7 cellular contexts compared by ENCODE assay signal in the genomic region with DNA sequence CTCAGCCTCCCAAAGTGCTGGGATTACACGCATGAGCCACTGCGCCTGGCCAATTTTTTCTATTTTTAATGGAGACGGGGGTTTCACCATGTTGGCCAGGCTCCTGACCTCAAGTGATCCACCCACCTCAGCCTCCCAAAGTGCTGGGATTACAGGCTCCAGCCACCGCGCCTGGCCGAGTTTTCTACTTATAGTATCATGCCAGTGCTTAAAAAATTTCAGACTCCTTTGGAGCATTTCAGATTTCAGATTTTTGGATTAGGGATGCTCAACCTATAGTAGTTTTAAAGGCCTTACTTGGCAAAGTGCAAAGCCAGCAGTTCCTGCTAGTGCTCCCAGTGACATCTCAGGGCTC. TPM values are rescaled to one million over a fixed set of nuclear protein-coding genes. Genes with fewer than 3 reads are reported as not detected.
DNase-seq lines count a peak whose midpoint lies in the region; FAIRE-seq and TF ChIP-seq lines count a peak whose summit lies in the region.
"Not testable (repeated sequence)": the region's sequence is repeated elsewhere in the genome, so short reads cannot be mapped to it uniquely, and the experiment has no call there.

No MANE protein-coding gene starts in this region.

- H3K27me3 ChIP-seq in BLaER1; Peyer's patch; endodermal cell (ENCODE audit: control insufficient read depth, insufficient read depth, low read length, poor library complexity, severe bottlenecking); sigmoid colon: not testable (repeated sequence)

- WGBS in endodermal cell (ENCODE audit: insufficient coverage in 1 of 2, insufficient read length in 1 of 2), 2 experiments = 95 to 97% methylated on average over 3 to 6 of the region's 6 CpGs
- WGBS in sigmoid colon, 2 donors = 91 to 97% methylated on average over 6 of the region's 6 CpGs

- not testable (repeated sequence) for TF ChIP-seq CTCF in Peyer's patch (IDR thresholded peaks at IDR 0.05); endodermal cell (conservative IDR thresholded peaks at IDR 0.05); kidney (IDR thresholded peaks at IDR 0.05; ENCODE audit: borderline replicate concordance, extremely low read depth, insufficient read depth); sigmoid colon (IDR thresholded peaks at IDR 0.05); type B pancreatic cell (conservative IDR thresholded peaks at IDR 0.05)

- intact Hi-C loops in kidney (cut with DNase I) = not testable (repeated sequence)
- intact Hi-C loops in sigmoid colon (cut with DNase I) = loop anchor here (10.0 kb wide), 1 partner anchor 159 kb away; the partner anchor contains the start of gene PIAS1

- H3K36me3 Mint-ChIP-seq in endodermal cell (ENCODE audit: low read depth) (peaks cover 23% of the 10 kb centered on the region), type B pancreatic cell (peaks cover 17% of the 10 kb centered on the region)

- not testable (repeated sequence) for H3K27ac ChIP-seq in BLaER1; Peyer's patch; endodermal cell (ENCODE audit: low read depth, low read length); kidney (ENCODE audit: low read depth in 2 of 2, low read length in 2 of 2); sigmoid colon

- H3K4me1 ChIP-seq in BLaER1 (peaks cover 73% of the 10 kb centered on the region), Peyer's patch (peaks cover 0 to 13% (median 0%) of the 10 kb centered on the region in 4 donors), sigmoid colon (peaks cover 0 to 15% (median 14%) of the 10 kb centered on the region in 4 donors)
- H3K4me1 ChIP-seq in endodermal cell (ENCODE audit: control insufficient read depth, insufficient read depth, low read length); kidney (ENCODE audit: control insufficient read depth in 1 of 2, insufficient read depth in 1 of 2, low read depth in 1 of 2, low read length in 2 of 2): not testable (repeated sequence)

- H3K36me3 ChIP-seq in BLaER1 (peaks cover 26% of the 10 kb centered on the region), endodermal cell (ENCODE audit: control insufficient read depth, insufficient read depth, low read length) (peaks cover 30% of the 10 kb centered on the region), sigmoid colon (peaks cover 0 to 20% (median 0%) of the 10 kb centered on the region in 4 donors)
- H3K36me3 ChIP-seq in Peyer's patch; kidney (ENCODE audit: control insufficient read depth in 1 of 2, insufficient read depth in 2 of 2, low read length in 2 of 2): not testable (repeated sequence)

- H3K27me3 Mint-ChIP-seq in endodermal cell (ENCODE audit: insufficient read depth); type B pancreatic cell: not testable (repeated sequence)

- not testable (repeated sequence) for H4K20me1 ChIP-seq in BLaER1

- TF ChIP-seq EP300 in sigmoid colon (IDR thresholded peaks at IDR 0.05) = not testable (repeated sequence)

- not testable (repeated sequence) for FAIRE-seq in kidney (lab: Jason Lieb, UNC)

- H3K4me3 ChIP-seq in BLaER1; Peyer's patch; endodermal cell (ENCODE audit: low read length); kidney (ENCODE audit: low read length in 2 of 2); sigmoid colon: not testable (repeated sequence)

- H3K9me3 Mint-ChIP-seq in endodermal cell, type B pancreatic cell: not testable (repeated sequence)

- not testable (repeated sequence) for H3K4me3 Mint-ChIP-seq in endodermal cell, type B pancreatic cell

- TF ChIP-seq POLR2A in Peyer's patch (IDR thresholded peaks at IDR 0.05); sigmoid colon (IDR thresholded peaks at IDR 0.05): not testable (repeated sequence)

- H3K9me3 ChIP-seq in BLaER1; Peyer's patch; endodermal cell (ENCODE audit: control insufficient read depth, low read length); kidney (ENCODE audit: control insufficient read depth in 1 of 2, low read length in 2 of 2); sigmoid colon: not testable (repeated sequence)

- not testable (repeated sequence) for H3K4me1 Mint-ChIP-seq in endodermal cell; type B pancreatic cell (ENCODE audit: unreplicated experiment)

- peak overlapping the region; percentile 35 for H3K27ac Mint-ChIP-seq in endodermal cell
- not testable (repeated sequence) for H3K27ac Mint-ChIP-seq in type B pancreatic cell

- DNase-seq in Peyer's patch (peak in 2 of 3 donors; percentile 15 to 21), kidney (peak; percentile 14), sigmoid colon (peak; percentile 34), type B pancreatic cell (ENCODE audit: extremely low spot score, unreplicated experiment) (peak; percentile 24)
- DNase-seq in activated CD8-positive, alpha-beta memory T cell treated with anti-CD3 and anti-CD28 coated beads, Interleukin-2, amount 50 U/mL, for 48 hours = peak; percentile 18
- DNase-seq in endodermal cell = not testable (repeated sequence)

- peak overlapping the region; percentile 88 for H3K4me2 ChIP-seq in BLaER1

- not testable (repeated sequence) for H3K9ac ChIP-seq in BLaER1; endodermal cell (ENCODE audit: extremely low read depth, low read length, poor library complexity, severe bottlenecking); kidney (ENCODE audit: low read length in 2 of 2)

RNA-seq across cellular contexts. Expression of gene CALML4, which starts 8.3 kb away (rescaled TPM):
- total RNA-seq in Peyer's patch (100 to 1,000 TPM in 3 of 4 donors, 10 to 100 TPM in 1; 57.8 to 153 (median 126) TPM), endodermal cell (10 to 100 TPM in 1 of 2 donors, 1 to 10 TPM in 1; 9.7 to 17.4 TPM), kidney (17.4 TPM), sigmoid colon (10 to 100 TPM in 1 of 4 donors, 1 to 10 TPM in 3; 3.9 to 10.9 (median 5.4) TPM), type B pancreatic cell (ENCODE audit: low replicate concordance) (8.9 and 9.4 TPM in 2 replicates)
- 7.7 TPM for polyA plus RNA-seq in endodermal cell (2013, experiment 1 of 2)
- polyA plus RNA-seq in endodermal cell (2013, experiment 2 of 2) = 7.1 TPM
- polyA plus RNA-seq in kidney (ENCODE audit: insufficient read depth, low read depth, low replicate concordance) (54.7 TPM), sigmoid colon (100 to 1,000 TPM; 154 to 309 (median 214) TPM)

RNA-seq across cellular contexts. Expression of gene CLN6, which starts 16.1 kb away (rescaled TPM):
- total RNA-seq in Peyer's patch = 10 to 100 TPM; 19.0 to 38.0 (median 23.0) TPM
- 10 to 100 TPM; 51.6 to 59.6 TPM for total RNA-seq in endodermal cell
- 31.9 TPM for polyA plus RNA-seq in endodermal cell (2013, experiment 1 of 2)
- polyA plus RNA-seq in endodermal cell (2013, experiment 2 of 2) = 28.2 TPM
- total RNA-seq in kidney = 36.6 TPM
- polyA plus RNA-seq in kidney (ENCODE audit: insufficient read depth, low read depth, low replicate concordance) = 30.8 TPM
- 10 to 100 TPM in 3 of 4 donors, 1 to 10 TPM in 1; 9.3 to 17.4 (median 12.7) TPM for total RNA-seq in sigmoid colon
- polyA plus RNA-seq in sigmoid colon = 10 to 100 TPM in 1 of 3 donors, 1 to 10 TPM in 2; 5.4 to 43.3 (median 7.2) TPM
- 29.5 and 43.0 TPM in 2 replicates for total RNA-seq in type B pancreatic cell (ENCODE audit: low replicate concordance)
